Comparison of ENCODE assay signal across 23 cellular contexts in the genomic region with DNA sequence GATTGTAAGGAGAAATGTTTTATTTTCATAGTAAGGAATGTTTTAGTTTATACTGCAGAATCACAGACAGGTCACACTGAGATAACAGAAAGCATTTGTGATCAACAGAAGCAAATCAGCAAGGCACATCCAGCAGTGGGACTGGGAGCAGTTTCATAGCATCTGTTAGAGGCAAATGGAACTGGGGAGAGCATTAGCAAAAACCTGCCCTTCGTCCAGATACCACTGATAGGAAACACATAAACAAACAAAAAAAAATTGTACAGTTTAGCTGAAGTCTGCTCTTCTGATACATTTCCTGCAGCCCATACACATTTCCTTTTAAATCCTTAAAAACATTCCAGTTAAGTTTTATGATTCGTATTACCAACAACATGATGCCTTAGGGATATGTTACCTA.
A peak's percentile ranks its signal among the peaks of the same experiment; 100 is the strongest.
DNase-seq lines count a peak whose midpoint lies in the region; ATAC-seq, FAIRE-seq and TF ChIP-seq lines count a peak whose summit lies in the region.
"Had no signal": no experiment of that assay in that cellular context is flagged by ENCODE, and none has a peak within 500 bp of the region (broad histone marks: within the 10 kb centered on the region; RNA-seq: fewer than 3 reads in every experiment).

No MANE protein-coding gene starts in this region.

- no peaks in the 10 kb centered on the region for H3K79me2 ChIP-seq in SK-N-SH (ENCODE audit: insufficient read depth)

- H3K27me3 ChIP-seq in SK-N-SH (ENCODE audit: insufficient read depth) = no peaks in the 10 kb centered on the region
- no peaks in the 10 kb centered on the region for H3K27me3 ChIP-seq in tibial artery
- H3K27me3 ChIP-seq: BLaER1 treated with 17β-estradiol and CSF1 and Interleukin-3, amounts not matched to agents 10 nM and 100 nM had no signal

- no peaks in the 10 kb centered on the region for H3K9me2 ChIP-seq in SK-N-SH

- peak; percentile 37 for FAIRE-seq in urothelium cell line (lab: Jason Lieb, UNC)
- FAIRE-seq: A204.1, D721Med, GM12878, GM19239 had no signal

- H3K4me3 ChIP-seq in SK-N-SH (ENCODE audit: low read depth in 2 of 2, low read length in 1 of 2) = no peak overlapping the region
- H3K4me3 ChIP-seq in tibial artery = no peak overlapping the region
- H3K4me3 ChIP-seq: BLaER1 treated with 17β-estradiol and CSF1 and Interleukin-3, amounts not matched to agents 10 nM and 100 nM; GM12878; GM23338 had no signal

- 24% methylated on average over 2 of the region's 2 CpGs for WGBS in SK-N-SH (ENCODE audit: low lambda C conversion rate)

- CTCF ChIA-PET in SK-N-SH (lab: Yijun Ruan, JAX) = interaction anchor here (1.2 kb wide), 1 partner anchor 11 kb away, joined by 5 read pairs; no protein-coding TSS in a partner anchor

- no peaks in the 10 kb centered on the region for H3K36me3 ChIP-seq in SK-N-SH (replicated peaks in 1 of 2; ENCODE audit: control insufficient read depth in 1 of 2, insufficient read depth in 2 of 2, low read length in 1 of 2)
- no peaks in the 10 kb centered on the region for H3K36me3 ChIP-seq in tibial artery
- H3K36me3 ChIP-seq: BLaER1 treated with 17β-estradiol and CSF1 and Interleukin-3, amounts not matched to agents 10 nM and 100 nM had no signal

- H4K20me1 ChIP-seq in SK-N-SH (ENCODE audit: insufficient read depth) = no peaks in the 10 kb centered on the region
- H4K20me1 ChIP-seq: BLaER1 treated with 17β-estradiol and CSF1 and Interleukin-3, amounts not matched to agents 10 nM and 100 nM had no signal

- H3K9me3 ChIP-seq in SK-N-SH = no peaks in the 10 kb centered on the region
- H3K9me3 ChIP-seq in tibial artery = no peaks in the 10 kb centered on the region
- H3K9me3 ChIP-seq: BLaER1 treated with 17β-estradiol and CSF1 and Interleukin-3, amounts not matched to agents 10 nM and 100 nM had no signal

- no peak overlapping the region for H2AFZ ChIP-seq in SK-N-SH (ENCODE audit: low read depth)
- H2AFZ ChIP-seq: GM23338 had no signal

- DNase-seq in SK-N-SH (peak; percentile 30), dermis blood vessel endothelial cell (peak; percentile 9), lung microvascular endothelial cell (ENCODE audit: low read depth in 2 of 2) (peak; percentile 11 to 27), urothelium cell line (ENCODE audit: low spot score) (no peak), SW480 (ENCODE audit: low spot score) (no peak), SIG-M5 treated with dmso at 0.1 percent for 504 hours (lab: John Stamatoyannopoulos, UW; ENCODE audit: unreplicated experiment) (no peak), tibial artery (no peak)
- DNase-seq: CD4-positive, alpha-beta T cell; CD8-positive, alpha-beta memory T cell; DMS 273 treated with DMSO at 0.1 percent for 48 hours; DMS79; EL; GDM1; H9; HFFc6 had no signal

- TF ChIP-seq CTCF in SK-N-SH (IDR thresholded peaks at IDR 0.05) = no peak
- no peak for TF ChIP-seq CTCF in tibial artery (IDR thresholded peaks at IDR 0.05)

- no peak overlapping the region for H3K9ac ChIP-seq in SK-N-SH
- H3K9ac ChIP-seq: BLaER1 treated with 17β-estradiol and CSF1 and Interleukin-3, amounts not matched to agents 10 nM and 100 nM had no signal

- intact Hi-C loops in tibial artery (cut with DNase I; ENCODE audit: low total_unique reads) = no loop called here

- H3K4me2 ChIP-seq in SK-N-SH = no peak overlapping the region
- H3K4me2 ChIP-seq: BLaER1 treated with 17β-estradiol and CSF1 and Interleukin-3, amounts not matched to agents 10 nM and 100 nM; GM23338 had no signal

- peak in 1 of 2 experiments; percentile 34; a peak in 1 of 4 replicates for TF ChIP-seq EP300 in SK-N-SH (IDR thresholded peaks at IDR 0.05; ENCODE audit: borderline replicate concordance in 1 of 2, low read depth in 1 of 2, low read length in 1 of 2)

- no peaks in the 10 kb centered on the region for H3F3A ChIP-seq in SK-N-SH (replicated peaks; ENCODE audit: insufficient read depth)

- no peak for TF ChIP-seq RAD21 in SK-N-SH (IDR thresholded peaks at IDR 0.05; ENCODE audit: low read length)

- ATAC-seq in SK-N-SH treated with all-trans-retinoic acid at 6 μM for 48 hours = no peak
- ATAC-seq: GM12878, GM23338 had no signal

- POLR2A ChIA-PET in SK-N-SH (lab: Yijun Ruan, JAX) = no interaction called here

- H3K4me1 ChIP-seq in SK-N-SH (ENCODE audit: control insufficient read depth in 1 of 2, insufficient read depth in 2 of 2, low read depth in 1 of 2, low read length in 1 of 2) (peaks cover 0 to 2% of the 10 kb centered on the region in 2 experiments; a peak in 3 of 4 replicates), tibial artery (peaks cover 0 to 40% (median 7%) of the 10 kb centered on the region in 4 donors)
- H3K4me1 ChIP-seq: BLaER1 treated with 17β-estradiol and CSF1 and Interleukin-3, amounts not matched to agents 10 nM and 100 nM had no signal

- H3K27ac ChIP-seq in SK-N-SH (ENCODE audit: low read depth in 2 of 2, low read length in 1 of 2) (no peak overlapping the region), tibial artery (no peak overlapping the region)
- H3K27ac ChIP-seq: 22Rv1; BLaER1 treated with 17β-estradiol and CSF1 and Interleukin-3, amounts not matched to agents 10 nM and 100 nM had no signal

TF ChIP-seq in SK-N-SH, 30 proteins besides CTCF, POLR2A, EP300 and RAD21:
- TF ChIP-seq SMC3 (IDR thresholded peaks at IDR 0.05; ENCODE audit: low read depth, low read length) (no peak), GATA2 (CRISPR knock-in tag; IDR thresholded peaks at IDR 0.05) (peak; percentile 62)

TF ChIP-seq in SK-N-SH treated with all-trans-retinoic acid at 6 μM for 48 hours, 23 proteins besides CTCF, POLR2A, EP300 and RAD21:
- TF ChIP-seq, protein P1, sequence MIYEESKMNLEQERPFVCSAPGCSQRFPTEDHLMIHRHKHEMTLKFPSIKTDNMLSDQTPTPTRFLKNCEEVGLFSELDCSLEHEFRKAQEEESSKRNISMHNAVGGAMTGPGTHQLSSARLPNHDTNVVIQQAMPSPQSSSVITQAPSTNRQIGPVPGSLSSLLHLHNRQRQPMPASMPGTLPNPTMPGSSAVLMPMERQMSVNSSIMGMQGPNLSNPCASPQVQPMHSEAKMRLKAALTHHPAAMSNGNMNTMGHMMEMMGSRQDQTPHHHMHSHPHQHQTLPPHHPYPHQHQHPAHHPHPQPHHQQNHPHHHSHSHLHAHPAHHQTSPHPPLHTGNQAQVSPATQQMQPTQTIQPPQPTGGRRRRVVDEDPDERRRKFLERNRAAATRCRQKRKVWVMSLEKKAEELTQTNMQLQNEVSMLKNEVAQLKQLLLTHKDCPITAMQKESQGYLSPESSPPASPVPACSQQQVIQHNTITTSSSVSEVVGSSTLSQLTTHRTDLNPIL (CRISPR knock-in tag; IDR thresholded peaks at IDR 0.05; ENCODE audit: low read depth) = no peak
- TF ChIP-seq OSR1 (CRISPR knock-in tag; IDR thresholded peaks at IDR 0.05) (no peak), ZNF565 (CRISPR knock-in tag; conservative IDR thresholded peaks at IDR 0.05; ENCODE audit: low read depth) (no peak), TOX (CRISPR knock-in tag; IDR thresholded peaks at IDR 0.05; ENCODE audit: borderline replicate concordance) (no peak), ZNF70 (CRISPR knock-in tag; IDR thresholded peaks at IDR 0.05) (no peak), ZFP3 (CRISPR knock-in tag; IDR thresholded peaks at IDR 0.05) (no peak), ESRRG (CRISPR knock-in tag; IDR thresholded peaks at IDR 0.05) (no peak), ZFP30 (CRISPR knock-in tag; IDR thresholded peaks at IDR 0.05) (no peak), CSDC2 (CRISPR knock-in tag; IDR thresholded peaks at IDR 0.05) (no peak), ISL1 (CRISPR knock-in tag; IDR thresholded peaks at IDR 0.05) (no peak), ZNF8 (CRISPR knock-in tag; IDR thresholded peaks at IDR 0.05) (no peak), SNAI2 (CRISPR knock-in tag; IDR thresholded peaks at IDR 0.05) (no peak), ARNTL (CRISPR knock-in tag; IDR thresholded peaks at IDR 0.05; ENCODE audit: borderline replicate concordance, low read depth) (no peak), PPARA (CRISPR knock-in tag; IDR thresholded peaks at IDR 0.05; ENCODE audit: borderline replicate concordance) (no peak), ZC3H10 (CRISPR knock-in tag; IDR thresholded peaks at IDR 0.05) (no peak), TCF4 (CRISPR knock-in tag; IDR thresholded peaks at IDR 0.05; ENCODE audit: borderline replicate concordance) (no peak)
- TF ChIP-seq, protein P2, sequence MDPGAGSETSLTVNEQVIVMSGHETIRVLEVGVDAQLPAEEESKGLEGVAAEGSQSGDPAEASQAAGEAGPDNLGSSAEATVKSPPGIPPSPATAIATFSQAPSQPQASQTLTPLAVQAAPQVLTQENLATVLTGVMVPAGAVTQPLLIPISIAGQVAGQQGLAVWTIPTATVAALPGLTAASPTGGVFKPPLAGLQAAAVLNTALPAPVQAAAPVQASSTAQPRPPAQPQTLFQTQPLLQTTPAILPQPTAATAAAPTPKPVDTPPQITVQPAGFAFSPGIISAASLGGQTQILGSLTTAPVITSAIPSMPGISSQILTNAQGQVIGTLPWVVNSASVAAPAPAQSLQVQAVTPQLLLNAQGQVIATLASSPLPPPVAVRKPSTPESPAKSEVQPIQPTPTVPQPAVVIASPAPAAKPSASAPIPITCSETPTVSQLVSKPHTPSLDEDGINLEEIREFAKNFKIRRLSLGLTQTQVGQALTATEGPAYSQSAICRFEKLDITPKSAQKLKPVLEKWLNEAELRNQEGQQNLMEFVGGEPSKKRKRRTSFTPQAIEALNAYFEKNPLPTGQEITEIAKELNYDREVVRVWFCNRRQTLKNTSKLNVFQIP (CRISPR knock-in tag; IDR thresholded peaks at IDR 0.05; ENCODE audit: borderline replicate concordance, low read depth) = no peak
TF ChIP-seq in SK-N-SH treated with all-trans-retinoic acid at 6 μM for 48 hours: peak in this region for 0.

Comparison
In these comparisons a context has a peak if more than half of its experiments do, and no peak if none do; other contexts are left out.
1. DNase-seq: peak in SK-N-SH (single experiment), dermis blood vessel endothelial cell (single experiment) and lung microvascular endothelial cell (2 of 2); none in urothelium cell line (single experiment), SW480 (single experiment), SIG-M5 treated with dmso at 0.1 percent for 504 hours (single experiment) and tibial artery (0 of 2).